Comparison of ENCODE assay signal across 34 cellular contexts in genomic region chr11:8221917-8222316, GRCh38. TPM values are rescaled to one million over a fixed set of nuclear protein-coding genes. Genes with fewer than 3 reads are reported as not detected.
"Had no signal": no experiment of that assay in that cellular context is flagged by ENCODE, and none has a peak within 500 bp of the region (broad histone marks: within the 10 kb centered on the region; RNA-seq: fewer than 3 reads in every experiment).

No MANE protein-coding gene starts in this region.

- DNase-seq: activated CD4-positive, alpha-beta memory T cell treated with anti-CD3 and anti-CD28 coated beads, Interleukin-2, amount 10 ng/mL, durations not matched to agents 7 days and 5 days; activated CD4-positive, alpha-beta T cell treated with anti-CD3 and anti-CD28 coated beads for 1 hour; activated CD4-positive, alpha-beta T cell treated with anti-CD3 and anti-CD28 coated beads, Interleukin-2, amount 10 ng/mL, durations not matched to agents 7 days and 5 days; activated CD8-positive, alpha-beta memory T cell treated with anti-CD3 and anti-CD28 coated beads, Interleukin-2, amount 50 U/mL, for 48 hours; activated gamma-delta T cell; activated naive CD4-positive, alpha-beta T cell treated with anti-CD3 and anti-CD28 coated beads, Interleukin-2, amount 10 ng/mL, durations not matched to agents 7 days and 5 days; activated naive CD8-positive, alpha-beta T cell treated with anti-CD3 and anti-CD28 coated beads, Interleukin-2, amount 10 ng/mL, durations not matched to agents 7 days and 5 days; activated T-cell treated with anti-CD3 and anti-CD28 coated beads, Interleukin-2, amount 50 U/mL, for 24 hours; cerebellar nuclear complex; effector memory CD8-positive, alpha-beta T cell; foreskin fibroblast; head of caudate nucleus; hippocampal formation; left cardiac atrium; naive thymus-derived CD4-positive, alpha-beta T cell; stimulated activated CD4-positive, alpha-beta T cell treated with anti-CD3 and anti-CD28 coated beads, Interleukin-1b, Interleukin-23, amount 100 ng/mL, for 48 hours; stimulated activated CD4-positive, alpha-beta T cell treated with anti-CD3 and anti-CD28 coated beads, Interleukin-4, amount 100 ng/mL, for 4 hours; stimulated activated CD8-positive, alpha-beta memory T cell treated with anti-CD3 and anti-CD28 coated beads, Interleukin-4, amount 100 ng/mL, for 48 hours; stomach; T-helper 9 cell; thyroid gland had no signal

- H3K4me3 ChIP-seq: ascending aorta, cardiac muscle cell, coronary artery, right atrium auricular region, smooth muscle cell, stomach, thyroid gland had no signal

- H3K4me1 ChIP-seq: parathyroid adenoma, right atrium auricular region had no signal

- ATAC-seq: effector memory CD8-positive, alpha-beta T cell; esophagus mucosa; left cardiac atrium; naive thymus-derived CD4-positive, alpha-beta T cell; stimulated activated memory B cell treated with anti-CD40 and anti-IgM and Interleukin-4, amounts not matched to agents 10 μg/mL and 1 μg/mL and 100 μg/mL, for 72 hours; WTC11 had no signal

- H3K9me3 ChIP-seq: ascending aorta, right atrium auricular region, stomach, thyroid gland had no signal

- H3K36me3 ChIP-seq: ascending aorta, cardiac muscle cell, right atrium auricular region, stomach, thyroid gland had no signal

RNA-seq across cellular contexts. Expression of gene LMO1, which starts 41.8 kb away (rescaled TPM):
- total RNA-seq: activated CD4-positive, alpha-beta memory T cell treated with anti-CD3 and anti-CD28 coated beads, Interleukin-2, amount 10 ng/mL, durations not matched to agents 7 days and 5 days; activated CD4-positive, alpha-beta T cell treated with anti-CD3 and anti-CD28 coated beads, Interleukin-2, amount 10 ng/mL, durations not matched to agents 7 days and 5 days; activated naive CD8-positive, alpha-beta T cell treated with anti-CD3 and anti-CD28 coated beads, Interleukin-2, amount 10 ng/mL, durations not matched to agents 7 days and 5 days; ascending aorta; endothelial cell of umbilical vein; esophagus mucosa; liver; naive thymus-derived CD4-positive, alpha-beta T cell; pulmonary artery endothelial cell; right atrium auricular region; stomach; ureter had no signal
- polyA plus RNA-seq: endothelial cell of umbilical vein; liver; naive thymus-derived CD4-positive, alpha-beta T cell had no signal

RNA-seq across cellular contexts. Expression of gene RIC3, which starts 53.1 kb away (rescaled TPM):
- total RNA-seq: endothelial cell of umbilical vein had no signal
- polyA plus RNA-seq: endothelial cell of umbilical vein had no signal
